10 cellular contexts compared by ENCODE assay signal in genomic region chr9:137757613-137758029, GRCh38.
DNase-seq lines count a peak whose midpoint lies in the region; ATAC-seq and TF ChIP-seq lines count a peak whose summit lies in the region.
"Had no signal": no experiment of that assay in that cellular context is flagged by ENCODE, and none has a peak within 500 bp of the region (broad histone marks: within the 10 kb centered on the region; RNA-seq: fewer than 3 reads in every experiment).

No MANE protein-coding gene starts in this region.

- no peaks in the 10 kb centered on the region for H3K79me2 ChIP-seq in fibroblast of lung (ENCODE audit: control insufficient read depth, insufficient read depth, low read length)
- H3K79me2 ChIP-seq in hepatocyte, result no peaks in the 10 kb centered on the region

- TF ChIP-seq CTCF in fibroblast of lung (conservative IDR thresholded peaks at IDR 0.05 in 1 of 2, IDR thresholded peaks at IDR 0.05 in 1 of 2; ENCODE audit: low read depth in 1 of 2, low read length in 2 of 2), result no peak
- no peak for TF ChIP-seq CTCF in upper lobe of right lung (IDR thresholded peaks at IDR 0.05)
- TF ChIP-seq CTCF in hepatocyte (IDR thresholded peaks at IDR 0.05; ENCODE audit: poor library complexity), result no peak

- H3K4me3 Mint-ChIP-seq in activated naive CD4-positive, alpha-beta T cell treated with anti-CD3 and anti-CD28 coated beads for 36 hours, result no peak overlapping the region
- H3K4me3 Mint-ChIP-seq: CD14-positive monocyte had no signal

- H3K27me3 ChIP-seq in fibroblast of lung (ENCODE audit: control insufficient read depth, insufficient read depth, low read length), result no peaks in the 10 kb centered on the region
- H3K27me3 ChIP-seq in upper lobe of right lung, result no peaks in the 10 kb centered on the region
- H3K27me3 ChIP-seq in hepatocyte, result no peaks in the 10 kb centered on the region

- H3K27ac Mint-ChIP-seq in activated naive CD4-positive, alpha-beta T cell treated with anti-CD3 and anti-CD28 coated beads for 36 hours, result peak overlapping the region; percentile 67

- 89% methylated on average over 9 of the region's 9 CpGs for WGBS in hepatocyte (ENCODE audit: low lambda C conversion rate, missing lambda C conversion rate)

- peak overlapping the region in 1 of 4 experiments; percentile 11 for H3K4me3 ChIP-seq in fibroblast of lung (replicated peaks in 1 of 4; ENCODE audit: control extremely low read depth in 1 of 4, insufficient read depth in 1 of 4, low read depth in 3 of 4, low read length in 4 of 4)
- H3K4me3 ChIP-seq in upper lobe of right lung, result no peak overlapping the region
- H3K4me3 ChIP-seq in hepatocyte, result no peak overlapping the region

- H3K36me3 Mint-ChIP-seq in activated naive CD4-positive, alpha-beta T cell treated with anti-CD3 and anti-CD28 coated beads for 36 hours (ENCODE audit: low read depth), result peaks cover 54% of the 10 kb centered on the region

- H3K27ac ChIP-seq in fibroblast of lung (ENCODE audit: insufficient read depth, low read length) (peak overlapping the region; percentile 19), upper lobe of right lung (no peak overlapping the region), hepatocyte (no peak overlapping the region)

- intact Hi-C loops in activated naive CD4-positive, alpha-beta T cell treated with anti-CD3 and anti-CD28 coated beads for 36 hours (cut with micrococcal nuclease), result no loop called here
- intact Hi-C loops in upper lobe of right lung (cut with DNase I), result no loop called here

- H3K9ac ChIP-seq in fibroblast of lung (ENCODE audit: insufficient read depth, low read length), result no peak overlapping the region

- CTCF ChIA-PET in activated naive CD4-positive, alpha-beta T cell treated with anti-CD3 and anti-CD28 coated beads for 36 hours (lab: Charles Lee), result interaction anchor here (0.5 kb wide), 1 partner anchor 123 kb away, joined by 4 read pairs; no protein-coding TSS in a partner anchor

- H2AFZ ChIP-seq in fibroblast of lung (ENCODE audit: low read length) (no peak overlapping the region), hepatocyte (no peak overlapping the region)

- peak; percentile 7 for ATAC-seq in upper lobe of right lung

- no peaks in the 10 kb centered on the region for H3K27me3 Mint-ChIP-seq in activated naive CD4-positive, alpha-beta T cell treated with anti-CD3 and anti-CD28 coated beads for 36 hours (ENCODE audit: low read depth)

- no peaks in the 10 kb centered on the region for H3K9me2 ChIP-seq in hepatocyte (replicated peaks; ENCODE audit: insufficient read depth)

- no peak overlapping the region for H3K4me2 ChIP-seq in fibroblast of lung (ENCODE audit: extremely low read depth, insufficient read depth, low read length)
- H3K4me2 ChIP-seq in hepatocyte, result no peak overlapping the region

- no peaks in the 10 kb centered on the region for H3K4me1 ChIP-seq in fibroblast of lung (ENCODE audit: control insufficient read depth, extremely low read depth, insufficient read depth, low read length)
- peaks cover 7% of the 10 kb centered on the region for H3K4me1 ChIP-seq in upper lobe of right lung
- H3K4me1 ChIP-seq in hepatocyte (ENCODE audit: insufficient read depth), result no peaks in the 10 kb centered on the region

- H4K20me1 ChIP-seq in fibroblast of lung (ENCODE audit: control insufficient read depth, extremely low read depth, insufficient read depth, low read length), result no peaks in the 10 kb centered on the region
- no peaks in the 10 kb centered on the region for H4K20me1 ChIP-seq in hepatocyte (ENCODE audit: insufficient read depth, poor library complexity, severe bottlenecking)

- peaks cover 39% of the 10 kb centered on the region for H3K4me1 Mint-ChIP-seq in activated naive CD4-positive, alpha-beta T cell treated with anti-CD3 and anti-CD28 coated beads for 36 hours (ENCODE audit: low read depth)
- H3K4me1 Mint-ChIP-seq: CD14-positive monocyte had no signal

- peaks cover 8% of the 10 kb centered on the region for H3K9me3 Mint-ChIP-seq in activated naive CD4-positive, alpha-beta T cell treated with anti-CD3 and anti-CD28 coated beads for 36 hours

- H3K9me3 ChIP-seq in fibroblast of lung (ENCODE audit: control insufficient read depth, insufficient read depth, low read depth, low read length) (no peaks in the 10 kb centered on the region), upper lobe of right lung (no peaks in the 10 kb centered on the region), hepatocyte (ENCODE audit: low read depth) (no peaks in the 10 kb centered on the region)

- DNase-seq in activated naive CD4-positive, alpha-beta T cell treated with anti-CD3 and anti-CD28 coated beads for 36 hours, result peak; percentile 42
- no peak for DNase-seq in activated naive CD4-positive, alpha-beta T cell treated with anti-CD3 and anti-CD28 coated beads, Interleukin-2, amount 50 U/mL, for 16 hours
- DNase-seq in T-helper 2 cell, result peak in 3 of 5 experiments; percentile 19 to 79 (median 38)
- peak; percentile 77 to 86 for DNase-seq in fibroblast of lung (ENCODE audit: low read depth in 2 of 2)
- no peak for DNase-seq in upper lobe of right lung
- no peak for DNase-seq in NCI-H187 (lab: John Stamatoyannopoulos, UW)
- DNase-seq in superior temporal gyrus (ENCODE audit: extremely low spot score), result no peak
- no peak for DNase-seq in hepatocyte (ENCODE audit: low spot score)
- DNase-seq: NCI-H2029 treated with DMSO at 0.1 percent for 48 hours had no signal

- H3K36me3 ChIP-seq in fibroblast of lung (ENCODE audit: control insufficient read depth, insufficient read depth, low read length), result peaks cover 13% of the 10 kb centered on the region
- peaks cover 65% of the 10 kb centered on the region for H3K36me3 ChIP-seq in upper lobe of right lung
- H3K36me3 ChIP-seq in hepatocyte (replicated peaks; ENCODE audit: insufficient read depth, low read depth), result peaks cover 4% of the 10 kb centered on the region

Comparison
In these comparisons a context has a peak if more than half of its experiments do, and no peak if none do; other contexts are left out.
1. DNase-seq: peak in activated naive CD4-positive, alpha-beta T cell treated with anti-CD3 and anti-CD28 coated beads for 36 hours (single experiment), T-helper 2 cell (3 of 5) and fibroblast of lung (2 of 2); none in activated naive CD4-positive, alpha-beta T cell treated with anti-CD3 and anti-CD28 coated beads, Interleukin-2, amount 50 U/mL, for 16 hours (single experiment), upper lobe of right lung (single experiment), NCI-H187 (0 of 2), superior temporal gyrus (single experiment) and hepatocyte (single experiment).